In genomic region chr15:89406218-89406716, GRCh38 we compare ENCODE assay signal across 13 cellular contexts.
DNase-seq lines count a peak whose midpoint lies in the region; ATAC-seq and TF ChIP-seq lines count a peak whose summit lies in the region.
"Had no signal": no experiment of that assay in that cellular context is flagged by ENCODE, and none has a peak within 500 bp of the region (broad histone marks: within the 10 kb centered on the region; RNA-seq: fewer than 3 reads in every experiment).

No MANE protein-coding gene starts in this region.

- CTCF ChIA-PET in activated naive CD4-positive, alpha-beta T cell treated with anti-CD3 and anti-CD28 coated beads for 36 hours (lab: Charles Lee): interaction anchor here (1.3 kb wide), 1 partner anchor 42 kb away, joined by 4 read pairs; no protein-coding TSS in a partner anchor

- H3K36me3 Mint-ChIP-seq in activated naive CD4-positive, alpha-beta T cell treated with anti-CD3 and anti-CD28 coated beads, Interleukin-2, amount 50 U/mL, for 24 hours: no peaks in the 10 kb centered on the region
- H3K36me3 Mint-ChIP-seq in activated naive CD4-positive, alpha-beta T cell treated with anti-CD3 and anti-CD28 coated beads for 36 hours (ENCODE audit: low read depth): no peaks in the 10 kb centered on the region
- H3K36me3 Mint-ChIP-seq: IgD-negative memory B cell had no signal

- H3K9me3 Mint-ChIP-seq in activated naive CD4-positive, alpha-beta T cell treated with anti-CD3 and anti-CD28 coated beads, Interleukin-2, amount 50 U/mL, for 24 hours: no peaks in the 10 kb centered on the region
- no peaks in the 10 kb centered on the region for H3K9me3 Mint-ChIP-seq in activated naive CD4-positive, alpha-beta T cell treated with anti-CD3 and anti-CD28 coated beads for 36 hours
- no peaks in the 10 kb centered on the region for H3K9me3 Mint-ChIP-seq in stimulated activated naive CD8-positive, alpha-beta T cell treated with anti-CD3 and anti-CD28 coated beads, Interleukin-15, amount 100 ng/mL, for 72 hours

- no peaks in the 10 kb centered on the region for H3K36me3 ChIP-seq in ascending aorta
- no peaks in the 10 kb centered on the region for H3K36me3 ChIP-seq in iPS-15b (ENCODE audit: control insufficient read depth, insufficient read depth, low read length)
- H3K36me3 ChIP-seq: BLaER1 had no signal

- H3K9ac ChIP-seq in iPS-15b (ENCODE audit: low read depth, low read length): no peak overlapping the region
- H3K9ac ChIP-seq: BLaER1 had no signal

- H3K4me3 ChIP-seq in ascending aorta: peak overlapping the region; percentile 8 to 13
- peak overlapping the region; percentile 30 for H3K4me3 ChIP-seq in iPS-15b (ENCODE audit: low read depth, low read length)
- H3K4me3 ChIP-seq: BLaER1 had no signal

- no peak for ATAC-seq in stimulated activated naive CD8-positive, alpha-beta T cell treated with anti-CD3 and anti-CD28 coated beads, Interleukin-15, amount 100 ng/mL, for 72 hours
- ATAC-seq in HG02981 (IDR thresholded peaks at IDR 0.05; ENCODE audit: unreplicated experiment): no peak

- H3K4me3 Mint-ChIP-seq in activated naive CD4-positive, alpha-beta T cell treated with anti-CD3 and anti-CD28 coated beads, Interleukin-2, amount 50 U/mL, for 24 hours: peak overlapping the region; percentile 47
- no peak overlapping the region for H3K4me3 Mint-ChIP-seq in activated naive CD4-positive, alpha-beta T cell treated with anti-CD3 and anti-CD28 coated beads for 36 hours
- H3K4me3 Mint-ChIP-seq in stimulated activated naive CD8-positive, alpha-beta T cell treated with anti-CD3 and anti-CD28 coated beads, Interleukin-15, amount 100 ng/mL, for 72 hours: peak overlapping the region; percentile 21 to 50

- DNase-seq in activated naive CD4-positive, alpha-beta T cell treated with anti-CD3 and anti-CD28 coated beads for 36 hours: no peak
- DNase-seq in ascending aorta (ENCODE audit: low spot score in 2 of 2): no peak
- no peak for DNase-seq in stimulated activated naive CD8-positive, alpha-beta T cell treated with anti-CD3 and anti-CD28 coated beads, Interleukin-15, amount 100 ng/mL, for 72 hours
- no peak for DNase-seq in AG08395 (ENCODE audit: low spot score)
- DNase-seq in activated CD8-positive, alpha-beta memory T cell treated with anti-CD3 and anti-CD28 coated beads, Interleukin-2, amount 50 U/mL, for 4 hours: no peak
- DNase-seq: NCI-H1417 treated with DMSO at 0.1 percent for 48 hours, NCI-H69 had no signal

- H3K4me1 Mint-ChIP-seq in activated naive CD4-positive, alpha-beta T cell treated with anti-CD3 and anti-CD28 coated beads, Interleukin-2, amount 50 U/mL, for 24 hours: peaks cover 45% of the 10 kb centered on the region
- H3K4me1 Mint-ChIP-seq in activated naive CD4-positive, alpha-beta T cell treated with anti-CD3 and anti-CD28 coated beads for 36 hours (ENCODE audit: low read depth): peaks cover 56% of the 10 kb centered on the region
- peaks cover 72% of the 10 kb centered on the region for H3K4me1 Mint-ChIP-seq in stimulated activated naive CD8-positive, alpha-beta T cell treated with anti-CD3 and anti-CD28 coated beads, Interleukin-15, amount 100 ng/mL, for 72 hours

- H3K27me3 ChIP-seq in ascending aorta (peaks cover 18% of the 10 kb centered on the region), iPS-15b (ENCODE audit: control insufficient read depth, insufficient read depth, low read length) (peaks cover 100% of the 10 kb centered on the region)

- no peak overlapping the region for H3K27ac ChIP-seq in ascending aorta
- H3K27ac ChIP-seq: BLaER1, RWPE1 had no signal

- no peak for TF ChIP-seq CTCF in ascending aorta (IDR thresholded peaks at IDR 0.05)

- peaks cover 72% of the 10 kb centered on the region for H3K27me3 Mint-ChIP-seq in activated naive CD4-positive, alpha-beta T cell treated with anti-CD3 and anti-CD28 coated beads, Interleukin-2, amount 50 U/mL, for 24 hours
- H3K27me3 Mint-ChIP-seq in activated naive CD4-positive, alpha-beta T cell treated with anti-CD3 and anti-CD28 coated beads for 36 hours (ENCODE audit: low read depth): peaks cover 91% of the 10 kb centered on the region
- peaks cover 100% of the 10 kb centered on the region for H3K27me3 Mint-ChIP-seq in stimulated activated naive CD8-positive, alpha-beta T cell treated with anti-CD3 and anti-CD28 coated beads, Interleukin-15, amount 100 ng/mL, for 72 hours

- H3K4me1 ChIP-seq in ascending aorta (peaks cover 0 to 16% of the 10 kb centered on the region in 2 donors), iPS-15b (ENCODE audit: control insufficient read depth, insufficient read depth, low read length) (peaks cover 5% of the 10 kb centered on the region)
- H3K4me1 ChIP-seq: BLaER1 had no signal

- H3K9me3 ChIP-seq in ascending aorta (no peaks in the 10 kb centered on the region), iPS-15b (ENCODE audit: control insufficient read depth, insufficient read depth, low read length) (no peaks in the 10 kb centered on the region)

- no peak overlapping the region for H3K27ac Mint-ChIP-seq in activated naive CD4-positive, alpha-beta T cell treated with anti-CD3 and anti-CD28 coated beads, Interleukin-2, amount 50 U/mL, for 24 hours
- no peak overlapping the region for H3K27ac Mint-ChIP-seq in activated naive CD4-positive, alpha-beta T cell treated with anti-CD3 and anti-CD28 coated beads for 36 hours
- no peak overlapping the region for H3K27ac Mint-ChIP-seq in stimulated activated naive CD8-positive, alpha-beta T cell treated with anti-CD3 and anti-CD28 coated beads, Interleukin-15, amount 100 ng/mL, for 72 hours

- intact Hi-C loops in activated naive CD4-positive, alpha-beta T cell treated with anti-CD3 and anti-CD28 coated beads for 36 hours (cut with micrococcal nuclease): no loop called here
- intact Hi-C loops in ascending aorta (cut with DNase I): no loop called here
